In genomic region chr6:100512203-100512862, GRCh38 we compare ENCODE assay signal across 1 cellular context.
TF ChIP-seq lines count a peak whose summit lies in the region.

No MANE protein-coding gene starts in this region.

TF ChIP-seq in GM23338, 12 proteins besides CTCF, POLR2A, EP300 and RAD21 (continued from another document):
- TF ChIP-seq ETS1 (IDR thresholded peaks at IDR 0.05) = no peak
- no peak for TF ChIP-seq ZNF331 (CRISPR knock-in tag; IDR thresholded peaks at IDR 0.05; ENCODE audit: low read depth)
- TF ChIP-seq REST (IDR thresholded peaks at IDR 0.05; ENCODE audit: unreplicated experiment) = no peak
- TF ChIP-seq ZNF114 (CRISPR knock-in tag; IDR thresholded peaks at IDR 0.05) = no peak
